ENCODE assay signal across 8 cellular contexts in the genomic region with DNA sequence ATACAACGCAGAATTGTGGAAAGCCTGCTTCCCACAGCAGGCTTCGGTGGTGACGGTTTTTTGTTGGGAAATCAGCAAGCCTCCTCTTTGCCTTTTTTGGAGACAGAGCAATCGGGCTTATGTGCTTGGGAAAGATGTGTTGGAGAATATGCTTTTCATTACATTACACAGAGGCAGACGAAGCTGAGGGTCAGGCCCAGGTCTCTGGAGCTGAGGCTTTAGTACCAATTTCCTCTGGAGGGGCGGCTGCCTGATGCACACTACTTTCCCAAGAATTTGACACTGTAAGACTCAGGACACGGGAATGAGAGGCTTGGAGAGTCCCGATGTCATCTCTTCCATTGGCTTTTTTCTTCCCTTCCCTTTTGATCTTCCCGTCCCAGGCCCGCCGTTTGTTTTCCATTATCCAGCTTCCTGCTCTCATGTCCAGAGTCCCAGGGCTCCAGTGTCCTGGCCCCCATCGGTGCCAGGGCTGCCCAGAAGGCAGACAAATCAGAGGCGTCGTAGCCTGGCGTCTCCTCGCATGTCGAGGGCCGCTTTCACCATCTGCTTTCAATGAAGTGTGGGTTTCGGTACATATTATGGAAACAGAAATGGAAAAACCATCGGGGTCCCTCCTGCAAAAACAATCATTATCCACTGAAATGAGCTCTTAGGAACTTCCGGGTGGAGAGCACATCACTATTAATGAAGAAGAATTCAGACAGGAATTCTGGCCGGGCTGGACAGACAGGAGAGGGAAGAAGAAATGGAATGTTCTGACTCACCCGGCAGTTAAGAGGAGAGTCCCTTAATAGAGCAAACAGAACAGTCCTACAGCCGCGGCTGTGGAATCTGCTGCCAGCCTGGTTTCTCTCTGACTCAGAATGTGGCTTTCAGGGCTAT.
DNase-seq lines count a peak whose midpoint lies in the region; ATAC-seq and TF ChIP-seq lines count a peak whose summit lies in the region.

No MANE protein-coding gene starts in this region.

- POLR2A ChIA-PET in PC-3 (lab: Charles Lee; ENCODE audit: unreplicated experiment), result no interaction called here
- POLR2A ChIA-PET in activated CD4-positive, alpha-beta memory T cell treated with anti-CD3 and anti-CD28 coated beads for 36 hours (lab: Charles Lee), result no interaction called here

- no peaks in the 10 kb centered on the region for H3K36me3 Mint-ChIP-seq in activated CD4-positive, alpha-beta memory T cell treated with anti-CD3 and anti-CD28 coated beads for 36 hours

- peak overlapping the region; percentile 98 for H3K18ac ChIP-seq in trophoblast cell (ENCODE audit: low read length)

- intact Hi-C loops in PC-3 (cut with micrococcal nuclease), result no loop called here
- intact Hi-C loops in esophagus squamous epithelium (cut with DNase I), result no loop called here
- intact Hi-C loops in activated CD4-positive, alpha-beta memory T cell treated with anti-CD3 and anti-CD28 coated beads for 36 hours (cut with micrococcal nuclease), result no loop called here

- peak overlapping the region; percentile 97 for H2BK120ac ChIP-seq in trophoblast cell (ENCODE audit: insufficient read depth, low read length, poor library complexity)

- no peaks in the 10 kb centered on the region for H3K27me3 Mint-ChIP-seq in activated CD4-positive, alpha-beta memory T cell treated with anti-CD3 and anti-CD28 coated beads for 36 hours

- H3K4me1 Mint-ChIP-seq in activated CD4-positive, alpha-beta memory T cell treated with anti-CD3 and anti-CD28 coated beads for 36 hours (ENCODE audit: low read depth), result no peaks in the 10 kb centered on the region

- H3K4me2 ChIP-seq in PC-3 (ENCODE audit: low read length) (peak overlapping the region; percentile 65), trophoblast cell (ENCODE audit: low read length) (peak overlapping the region; percentile 50)

- H3K9me3 ChIP-seq in PC-3 (ENCODE audit: low read length) (no peaks in the 10 kb centered on the region), esophagus squamous epithelium (no peaks in the 10 kb centered on the region), trophoblast cell (ENCODE audit: insufficient read depth, low read depth, low read length) (no peaks in the 10 kb centered on the region)

- peaks cover 34% of the 10 kb centered on the region for H3K79me1 ChIP-seq in trophoblast cell (ENCODE audit: low read length)

- no peaks in the 10 kb centered on the region for H3K9me3 Mint-ChIP-seq in activated CD4-positive, alpha-beta memory T cell treated with anti-CD3 and anti-CD28 coated beads for 36 hours

- peak overlapping the region; percentile 96 for H2BK5ac ChIP-seq in trophoblast cell (ENCODE audit: low read depth, low read length, poor library complexity)

- no peaks in the 10 kb centered on the region for H3F3A ChIP-seq in PC-3 (ENCODE audit: low read length, unreplicated experiment)

- no peaks in the 10 kb centered on the region for H4K20me1 ChIP-seq in PC-3 (ENCODE audit: low read length)

- no peak overlapping the region for H3K27ac Mint-ChIP-seq in activated CD4-positive, alpha-beta memory T cell treated with anti-CD3 and anti-CD28 coated beads for 36 hours

- no peak overlapping the region for H3K9ac ChIP-seq in PC-3 (ENCODE audit: low read length)
- H3K9ac ChIP-seq in trophoblast cell (ENCODE audit: low read length), result no peak overlapping the region

- BruUV-seq in PC-3 (replicated peaks; lab: Mats Ljungman, UMichigan), result no TSS peak

- H3K27me3 ChIP-seq in PC-3 (ENCODE audit: low read length), result no peaks in the 10 kb centered on the region
- H3K27me3 ChIP-seq in esophagus squamous epithelium, result no peaks in the 10 kb centered on the region
- no peaks in the 10 kb centered on the region for H3K27me3 ChIP-seq in trophoblast cell (ENCODE audit: insufficient read depth, low read length)

- H2BK12ac ChIP-seq in trophoblast cell (ENCODE audit: low read length), result peak overlapping the region; percentile 99

- H3K4me3 ChIP-seq in PC-3 (ENCODE audit: low read length), result no peak overlapping the region
- no peak overlapping the region for H3K4me3 ChIP-seq in esophagus squamous epithelium
- H3K4me3 ChIP-seq in trophoblast cell (ENCODE audit: low read depth, low read length), result no peak overlapping the region

- H3K79me2 ChIP-seq in PC-3 (ENCODE audit: low read length), result no peaks in the 10 kb centered on the region
- H3K79me2 ChIP-seq in trophoblast cell (ENCODE audit: control insufficient read depth, insufficient read depth, low read length, poor library complexity), result peaks cover 9% of the 10 kb centered on the region

- H3K4me1 ChIP-seq in PC-3 (ENCODE audit: insufficient read depth, low read length), result peaks cover 43% of the 10 kb centered on the region
- H3K4me1 ChIP-seq in esophagus squamous epithelium, result peaks cover 0 to 30% (median 20%) of the 10 kb centered on the region in 3 donors
- H3K4me1 ChIP-seq in trophoblast cell (ENCODE audit: control insufficient read depth in 1 of 2, insufficient read depth in 2 of 2, low read length in 2 of 2), result peaks cover 26 to 39% of the 10 kb centered on the region in 2 experiments

- no peaks in the 10 kb centered on the region for H3K9me2 ChIP-seq in PC-3 (replicated peaks; ENCODE audit: low read length)

- H4K8ac ChIP-seq in trophoblast cell (ENCODE audit: low read depth, low read length), result peak overlapping the region; percentile 88

- ATAC-seq in PC-3, result peak; percentile 96
- ATAC-seq in GM19397 (IDR thresholded peaks at IDR 0.05; ENCODE audit: unreplicated experiment), result no peak

- H3K23ac ChIP-seq in trophoblast cell (ENCODE audit: low read length), result no peak overlapping the region

- no peaks in the 10 kb centered on the region for H3K36me3 ChIP-seq in PC-3 (ENCODE audit: low read depth, low read length)
- H3K36me3 ChIP-seq in esophagus squamous epithelium, result no peaks in the 10 kb centered on the region
- no peaks in the 10 kb centered on the region for H3K36me3 ChIP-seq in trophoblast cell (ENCODE audit: control insufficient read depth in 1 of 2, insufficient read depth in 2 of 2, low read length in 2 of 2)

- WGBS in esophagus squamous epithelium, 2 donors, result 60 to 61% methylated on average over 16 to 25 of the region's 25 CpGs
- WGBS in trophoblast cell (ENCODE audit: extremely low coverage, insufficient coverage, insufficient read length), result no CpG with 5 or more reads among the region's 25 CpGs

- H2AFZ ChIP-seq in PC-3 (ENCODE audit: low read length), result no peak overlapping the region
- H2AFZ ChIP-seq in trophoblast cell (ENCODE audit: insufficient read depth, low read length, poor library complexity), result peak overlapping the region; percentile 66

- no peak for TF ChIP-seq POLR2A in esophagus squamous epithelium (IDR thresholded peaks at IDR 0.05)

- CTCF ChIA-PET in PC-3 (lab: Charles Lee), result interaction anchor here (1.0 kb wide), 1 partner anchor 59 kb away, joined by 4 read pairs; no protein-coding TSS in a partner anchor
- CTCF ChIA-PET in activated CD4-positive, alpha-beta memory T cell treated with anti-CD3 and anti-CD28 coated beads for 36 hours (lab: Charles Lee), result no interaction called here

- TF ChIP-seq CTCF in PC-3 (conservative IDR thresholded peaks at IDR 0.05; ENCODE audit: low read depth, low read length) (no peak), esophagus squamous epithelium (IDR thresholded peaks at IDR 0.05) (no peak)

- no peak overlapping the region for H3K4me3 Mint-ChIP-seq in activated CD4-positive, alpha-beta memory T cell treated with anti-CD3 and anti-CD28 coated beads for 36 hours

- peak overlapping the region; percentile 94 for H4K91ac ChIP-seq in trophoblast cell (ENCODE audit: low read depth, low read length)

- peak overlapping the region; percentile 76 for H4K12ac ChIP-seq in trophoblast cell (ENCODE audit: low read depth, low read length)

- H3K4ac ChIP-seq in trophoblast cell (ENCODE audit: low read depth, low read length), result peak overlapping the region; percentile 84

- H3K27ac ChIP-seq in PC-3 (ENCODE audit: low read length) (peak overlapping the region; percentile 32), esophagus squamous epithelium (peak overlapping the region; percentile 21 to 63 (median 42)), trophoblast cell (ENCODE audit: low read depth, low read length) (peak overlapping the region; percentile 98)

- DNase-seq in COLO829 (ENCODE audit: low spot score) (peak; percentile 68), PC-3 (peak; percentile 88), esophagus squamous epithelium (lab: John Stamatoyannopoulos, UW) (no peak), trophoblast cell (peak; percentile 94 to 96), NCI-H2227 treated with DMSO at 0.1 percent for 48 hours (lab: John Stamatoyannopoulos, UW) (no peak)
- no peak for DNase-seq in activated CD4-positive, alpha-beta memory T cell treated with anti-CD3 and anti-CD28 coated beads for 36 hours
- DNase-seq in activated effector memory CD4-positive, alpha-beta T cell treated with anti-CD3 and anti-CD28 coated beads, Interleukin-2, amount 50 U/mL, for 16 hours, result no peak

- peak overlapping the region; percentile 94 for H3K14ac ChIP-seq in trophoblast cell (ENCODE audit: low read length)

- H2AK5ac ChIP-seq in trophoblast cell (ENCODE audit: low read length), result peak overlapping the region; percentile 28

Comparison
In these comparisons a context has a peak if more than half of its experiments do, and no peak if none do; other contexts are left out.
1. DNase-seq: peak in COLO829 (single experiment), PC-3 (single experiment) and trophoblast cell (2 of 2); none in esophagus squamous epithelium (single experiment), activated CD4-positive, alpha-beta memory T cell treated with anti-CD3 and anti-CD28 coated beads for 36 hours (single experiment), activated effector memory CD4-positive, alpha-beta T cell treated with anti-CD3 and anti-CD28 coated beads, Interleukin-2, amount 50 U/mL, for 16 hours (single experiment) and NCI-H2227 treated with DMSO at 0.1 percent for 48 hours (single experiment).
2. H3K27ac ChIP-seq: peak in every context shown above with its lines; median percentile 98 in trophoblast cell; 42 in esophagus squamous epithelium; 32 in PC-3.